ENCODE assay signal across 25 cellular contexts in genomic region chr9:121242955-121243346, GRCh38. TPM values are rescaled to one million over a fixed set of nuclear protein-coding genes. Genes with fewer than 3 reads are reported as not detected.
DNase-seq lines count a peak whose midpoint lies in the region; TF ChIP-seq lines count a peak whose summit lies in the region.
"Had no signal": no experiment of that assay in that cellular context is flagged by ENCODE, and none has a peak within 500 bp of the region (broad histone marks: within the 10 kb centered on the region; RNA-seq: fewer than 3 reads in every experiment).

No MANE protein-coding gene starts in this region.

- H3K4me3 ChIP-seq in muscle layer of duodenum (ENCODE audit: low read depth in 1 of 2, low read length in 2 of 2), result no peak overlapping the region
- no peak overlapping the region for H3K4me3 ChIP-seq in subcutaneous abdominal adipose tissue (ENCODE audit: low read depth in 1 of 5, low read length in 5 of 5)
- H3K4me3 ChIP-seq: left lung, MG63, mucosa of descending colon had no signal

- H3K27ac ChIP-seq in muscle layer of duodenum (ENCODE audit: low read length) (peak overlapping the region; percentile 35), subcutaneous abdominal adipose tissue (ENCODE audit: low read depth, low read length) (peak overlapping the region; percentile 26)
- H3K27ac ChIP-seq: left lung had no signal

- no peak for TF ChIP-seq CTCF in HFFc6 (IDR thresholded peaks at IDR 0.05)

- no peaks in the 10 kb centered on the region for H3K27me3 Mint-ChIP-seq in HFFc6 (ENCODE audit: insufficient read depth)
- H3K27me3 Mint-ChIP-seq: activated naive CD4-positive, alpha-beta T cell treated with anti-CD3 and anti-CD28 coated beads, Interleukin-2, amount 50 U/mL, for 24 hours had no signal

- H3K9me3 ChIP-seq in muscle layer of duodenum (ENCODE audit: control insufficient read depth in 1 of 2, low read length in 2 of 2) (peaks cover 0 to 3% of the 10 kb centered on the region in 2 donors), subcutaneous abdominal adipose tissue (ENCODE audit: control insufficient read depth in 5 of 5, low read length in 5 of 5) (peaks cover 0 to 7% (median 3%) of the 10 kb centered on the region in 5 donors)
- H3K9me3 ChIP-seq: MG63, mucosa of descending colon had no signal

- H3K27me3 ChIP-seq in muscle layer of duodenum (ENCODE audit: low read depth, low read length) (no peaks in the 10 kb centered on the region), subcutaneous abdominal adipose tissue (ENCODE audit: control insufficient read depth in 5 of 5, insufficient read depth in 4 of 5, low read length in 5 of 5) (no peaks in the 10 kb centered on the region)
- H3K27me3 ChIP-seq: left lung, MG63 had no signal

- peaks cover 8% of the 10 kb centered on the region; the same call in 1 of the 2 replicates for H3K36me3 Mint-ChIP-seq in HFFc6 (ENCODE audit: low read depth)

- peaks cover 8% of the 10 kb centered on the region for H3K9me3 Mint-ChIP-seq in HFFc6

- in situ Hi-C loops in ACHN (cut with HindIII; ENCODE audit: low pct_ligation_motif_present, low pct_unique_long_range_greater_than_20kb, low sequenced_read_pairs), result no loop called here

- DNase-seq in HFFc6 (no peak), fibroblast of gingiva (ENCODE audit: low read depth) (peak; percentile 33), ACHN (no peak), MV-4-11 (lab: John Stamatoyannopoulos, UW) (no peak), NCI-H1694 treated with DMSO at 0.1 percent for 48 hours (lab: John Stamatoyannopoulos, UW) (no peak), NK-92 (lab: John Stamatoyannopoulos, UW; ENCODE audit: unreplicated experiment) (no peak)
- DNase-seq: activated CD4-positive, alpha-beta T cell treated with anti-CD3 and anti-CD28 coated beads, Interleukin-2, amount 50 U/mL, for 48 hours; aorta; C1 segment of cervical spinal cord; Caco-2; central memory CD4-positive, alpha-beta T cell; DMS79 treated with DMSO at 0.1 percent for 48 hours; left lung; MG63; mucosa of descending colon; NCI-H2029 treated with DMSO at 0.1 percent for 48 hours; NCI-H2227 treated with DMSO at 0.1 percent for 48 hours; posterior cingulate gyrus; substantia nigra; T-helper 1 cell had no signal

- peaks cover 69% of the 10 kb centered on the region for H3K4me1 Mint-ChIP-seq in HFFc6 (ENCODE audit: low read depth)
- H3K4me1 Mint-ChIP-seq: activated naive CD4-positive, alpha-beta T cell treated with anti-CD3 and anti-CD28 coated beads, Interleukin-2, amount 50 U/mL, for 24 hours had no signal

- H3K36me3 ChIP-seq in muscle layer of duodenum (ENCODE audit: control insufficient read depth in 1 of 2, insufficient read depth in 2 of 2, low read length in 2 of 2) (no peaks in the 10 kb centered on the region), subcutaneous abdominal adipose tissue (ENCODE audit: control insufficient read depth in 5 of 5, insufficient read depth in 5 of 5, low read length in 5 of 5) (peaks cover 0 to 3% (median 0%) of the 10 kb centered on the region in 5 donors)
- H3K36me3 ChIP-seq: left lung, MG63 had no signal

- peak overlapping the region; percentile 85 for H3K27ac Mint-ChIP-seq in HFFc6
- H3K27ac Mint-ChIP-seq: activated naive CD4-positive, alpha-beta T cell treated with anti-CD3 and anti-CD28 coated beads, Interleukin-2, amount 50 U/mL, for 24 hours; activated T-helper 2 cell treated with anti-CD3 and anti-CD28 coated beads, Interferon-gamma antibody, Interleukin-2, Interleukin-4, amounts not matched to agents 10 μg/mL and 5 μg/mL and 100 μg/mL, durations not matched to agents 14 hours and 24 hours and 36 hours had no signal

- no peak overlapping the region for H3K4me3 Mint-ChIP-seq in HFFc6
- H3K4me3 Mint-ChIP-seq: activated naive CD4-positive, alpha-beta T cell treated with anti-CD3 and anti-CD28 coated beads, Interleukin-2, amount 50 U/mL, for 24 hours; neural crest cell had no signal

- H3K4me1 ChIP-seq in muscle layer of duodenum (ENCODE audit: control insufficient read depth in 1 of 2, insufficient read depth in 2 of 2, low read length in 2 of 2), result peaks cover 0 to 4% of the 10 kb centered on the region in 2 donors
- peaks cover 0 to 3% (median 0%) of the 10 kb centered on the region in 5 donors for H3K4me1 ChIP-seq in subcutaneous abdominal adipose tissue (ENCODE audit: control insufficient read depth in 5 of 5, insufficient read depth in 5 of 5, low read length in 5 of 5)
- H3K4me1 ChIP-seq: Caco-2, left lung had no signal

- no peak overlapping the region for H3K9ac ChIP-seq in subcutaneous abdominal adipose tissue (ENCODE audit: low read length in 5 of 5)

RNA-seq across cellular contexts. Expression of gene GSN, which starts 25.0 kb away (rescaled TPM):
- 100 to 1,000 TPM; 288 to 394 (median 318) TPM for total RNA-seq in HFFc6 (2021; fragmentation: NEBNext Ultra II Directional; extraction: Animal tissue kit (Norgen Biotek cat#: 25700))

RNA-seq across cellular contexts. Expression of gene RAB14, which starts 41.3 kb away (rescaled TPM):
- total RNA-seq in HFFc6 (2021; fragmentation: NEBNext Ultra II Directional; extraction: Animal tissue kit (Norgen Biotek cat#: 25700)), result 10 to 100 TPM; 80.3 to 91.4 (median 85.8) TPM
